Comparison of ENCODE assay signal across 1 cellular context in genomic region chr10:45044290-45044689, GRCh38.
A peak's percentile ranks its signal among the peaks of the same experiment; 100 is the strongest.
TF ChIP-seq lines count a peak whose summit lies in the region.

No MANE protein-coding gene starts in this region.

TF ChIP-seq in K562, 482 proteins besides CTCF, POLR2A, EP300 and RAD21:
- 0 out of 2 replicates have a peak, but pooled peaks have one; percentile 13 for TF ChIP-seq PKNOX1 (IDR thresholded peaks at IDR 0.05)
- no peak for TF ChIP-seq ETS2 (tag; IDR thresholded peaks at IDR 0.05; ENCODE audit: borderline replicate concordance, poor library complexity, severe bottlenecking)
